In genomic region chr11:79060081-79060480, GRCh38 we compare ENCODE assay signal across 1 cellular context.
TF ChIP-seq lines count a peak whose summit lies in the region.

No MANE protein-coding gene starts in this region.

TF ChIP-seq in GM23338, 12 proteins besides CTCF, POLR2A, EP300 and RAD21:
- no peak for TF ChIP-seq ZNF462 (CRISPR knock-in tag; IDR thresholded peaks at IDR 0.05)
- no peak for TF ChIP-seq STAT1 (IDR thresholded peaks at IDR 0.05; ENCODE audit: unreplicated experiment)
- TF ChIP-seq ZNF331 (CRISPR knock-in tag; IDR thresholded peaks at IDR 0.05; ENCODE audit: low read depth), result no peak
- no peak for TF ChIP-seq REST (IDR thresholded peaks at IDR 0.05; ENCODE audit: unreplicated experiment)
- no peak for TF ChIP-seq EZH2 (IDR thresholded peaks at IDR 0.05; ENCODE audit: low read depth, unreplicated experiment)
- no peak for TF ChIP-seq JUNB (IDR thresholded peaks at IDR 0.05; ENCODE audit: unreplicated experiment)
